8 cellular contexts compared by ENCODE assay signal in the genomic region with DNA sequence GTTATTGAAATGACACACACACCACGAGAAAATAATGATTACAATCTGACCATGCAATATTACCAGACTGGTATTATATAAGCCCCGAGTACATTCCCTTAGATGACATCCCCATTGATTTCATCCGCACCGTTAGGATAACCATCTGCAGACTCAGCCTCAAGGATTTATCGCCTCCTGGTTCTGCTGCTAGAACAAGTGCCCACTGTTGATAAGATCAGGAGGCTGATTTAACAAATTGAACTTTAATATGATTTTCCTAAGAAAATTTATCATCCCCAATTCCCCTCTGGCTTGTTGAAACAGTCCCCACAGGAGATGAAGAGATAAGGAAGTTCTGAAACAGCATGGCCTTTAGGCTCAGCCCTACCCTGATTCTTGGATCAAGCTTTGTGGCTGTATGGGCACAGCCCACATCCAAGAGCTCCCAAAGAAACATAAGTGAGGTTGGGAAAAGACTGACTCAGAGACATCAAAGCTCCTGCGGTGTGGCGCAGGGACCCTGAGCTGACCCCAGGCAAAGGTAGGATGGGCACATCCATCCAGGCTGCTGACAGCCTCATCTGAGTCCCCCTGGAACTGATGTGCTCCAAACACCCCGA.
"Had no signal": no experiment of that assay in that cellular context is flagged by ENCODE, and none has a peak within 500 bp of the region (broad histone marks: within the 10 kb centered on the region; RNA-seq: fewer than 3 reads in every experiment).

No MANE protein-coding gene starts in this region.

- ATAC-seq: HCT116, K562 had no signal

- H3K4me1 ChIP-seq: HAP-1 had no signal

- H3K9ac ChIP-seq: GM23248 had no signal

- H3K4me3 ChIP-seq: GM23248, HAP-1, K562 had no signal

- DNase-seq: GM23248, GOT3, H7, HFFc6, IMR-90 had no signal

- H3K27ac ChIP-seq: GM23248 had no signal

- H3K9me3 ChIP-seq: HAP-1 had no signal

- H3K36me3 ChIP-seq: HAP-1 had no signal

- H2AFZ ChIP-seq: GM23248 had no signal
